8 cellular contexts compared by ENCODE assay signal in genomic region chr20:58236612-58237317, GRCh38. TPM values are rescaled to one million over a fixed set of nuclear protein-coding genes. Genes with fewer than 3 reads are reported as not detected.
DNase-seq lines count a peak whose midpoint lies in the region; ATAC-seq and TF ChIP-seq lines count a peak whose summit lies in the region.

No MANE protein-coding gene starts in this region.

- no peaks in the 10 kb centered on the region for H3K9me3 ChIP-seq in ectodermal cell (ENCODE audit: control insufficient read depth, low read length)
- no peaks in the 10 kb centered on the region for H3K9me3 ChIP-seq in lung (ENCODE audit: control insufficient read depth in 2 of 2, insufficient read depth in 1 of 2, low read length in 1 of 2)

- TF ChIP-seq CTCF in lung (IDR thresholded peaks at IDR 0.05; ENCODE audit: control extremely low read depth, extremely low read depth), result peak; percentile 94

- no peaks in the 10 kb centered on the region for H3K4me1 ChIP-seq in ectodermal cell (ENCODE audit: control insufficient read depth, insufficient read depth, low read length)
- H3K4me1 ChIP-seq in lung (ENCODE audit: control insufficient read depth in 2 of 2, insufficient read depth in 2 of 2, low read length in 2 of 2), result peaks cover 0 to 2% of the 10 kb centered on the region in 2 donors

- H3K4me1 Mint-ChIP-seq in activated CD4-positive, alpha-beta memory T cell treated with anti-CD3 and anti-CD28 coated beads for 36 hours (ENCODE audit: low read depth), result peaks cover 23% of the 10 kb centered on the region

- peaks cover 2% of the 10 kb centered on the region for H3K27me3 Mint-ChIP-seq in activated CD4-positive, alpha-beta memory T cell treated with anti-CD3 and anti-CD28 coated beads for 36 hours

- intact Hi-C loops in activated CD4-positive, alpha-beta memory T cell treated with anti-CD3 and anti-CD28 coated beads for 36 hours (cut with micrococcal nuclease), result loop anchor here (1.0 to 5.0 kb wide), 6 partner anchors 12 to 616 kb away; partner anchors contain the start of genes GNAS and GNAS-AS1

- CTCF ChIA-PET in activated CD4-positive, alpha-beta memory T cell treated with anti-CD3 and anti-CD28 coated beads for 36 hours (lab: Charles Lee), result interaction anchor here (0.7 to 5.4 kb wide), 15 partner anchors 10 to 417 kb away, joined by 3 to 31 read pairs (median 3); partner anchors contain the start of gene STX16

- H3K36me3 Mint-ChIP-seq in activated CD4-positive, alpha-beta memory T cell treated with anti-CD3 and anti-CD28 coated beads for 36 hours, result peaks cover 4% of the 10 kb centered on the region

- peak overlapping the region; percentile 78 for H3K27ac Mint-ChIP-seq in activated CD4-positive, alpha-beta memory T cell treated with anti-CD3 and anti-CD28 coated beads for 36 hours

- ATAC-seq in GM18867 (IDR thresholded peaks at IDR 0.05; ENCODE audit: unreplicated experiment), result peak; percentile 79
- ATAC-seq in HG03280 (IDR thresholded peaks at IDR 0.05; ENCODE audit: unreplicated experiment), result peak; percentile 83
- peak; percentile 89 for ATAC-seq in lung (ENCODE audit: insufficient read depth, low FRiP score)

- DNase-seq in AG08396 (ENCODE audit: low spot score), result peak; percentile 85
- DNase-seq in NCI-H526 treated with DMSO at 0.1 percent for 48 hours (lab: John Stamatoyannopoulos, UW), result peak; percentile 74
- peak; percentile 92 for DNase-seq in activated CD4-positive, alpha-beta memory T cell treated with anti-CD3 and anti-CD28 coated beads for 36 hours
- peak; percentile 74 for DNase-seq in lung (ENCODE audit: low spot score)
- DNase-seq in stimulated activated CD4-positive, alpha-beta T cell treated with anti-CD3 and anti-CD28 coated beads, TNF-alpha, amount 100 ng/mL, for 1 hour (ENCODE audit: low read depth in 3 of 3, low spot score in 1 of 3), result peak; percentile 45 to 86 (median 66)

- H3K4me3 ChIP-seq in ectodermal cell (ENCODE audit: insufficient read depth, low read depth, low read length) (peak overlapping the region; percentile 10), lung (peak overlapping the region; percentile 57)

- 2% methylated on average over 43 of the region's 43 CpGs for WGBS in ectodermal cell, 2 experiments
- 1% methylated on average over 43 of the region's 43 CpGs for WGBS in lung, 2 donors

- H3K36me3 ChIP-seq in ectodermal cell (ENCODE audit: control insufficient read depth, insufficient read depth, low read length) (no peaks in the 10 kb centered on the region), lung (ENCODE audit: control insufficient read depth in 2 of 2, insufficient read depth in 2 of 2, low read length in 2 of 2) (peaks cover 5 to 11% of the 10 kb centered on the region in 2 donors)

- no peaks in the 10 kb centered on the region for H3K9me3 Mint-ChIP-seq in activated CD4-positive, alpha-beta memory T cell treated with anti-CD3 and anti-CD28 coated beads for 36 hours

- POLR2A ChIA-PET in activated CD4-positive, alpha-beta memory T cell treated with anti-CD3 and anti-CD28 coated beads for 36 hours (lab: Charles Lee), result interaction anchor here (0.6 to 1.1 kb wide), 2 partner anchors 408 to 415 kb away, joined by 3 read pairs; no protein-coding TSS in a partner anchor

- H3K27me3 ChIP-seq in ectodermal cell (ENCODE audit: control insufficient read depth, insufficient read depth, low read length, poor library complexity, severe bottlenecking) (peaks cover 10% of the 10 kb centered on the region), lung (ENCODE audit: control insufficient read depth, insufficient read depth) (no peaks in the 10 kb centered on the region)

- H3K4me3 Mint-ChIP-seq in activated CD4-positive, alpha-beta memory T cell treated with anti-CD3 and anti-CD28 coated beads for 36 hours, result peak overlapping the region; percentile 81

- H3K27ac ChIP-seq in ectodermal cell (ENCODE audit: insufficient read depth, low read depth, low read length, poor library complexity, severe bottlenecking) (no peak overlapping the region), lung (ENCODE audit: low read depth in 1 of 2, low read length in 1 of 2) (no peak overlapping the region)

RNA-seq across cellular contexts. Expression of gene ANKRD60, which starts 8.3 kb away (rescaled TPM):
- total RNA-seq in activated CD4-positive, alpha-beta memory T cell treated with anti-CD3 and anti-CD28 coated beads for 36 hours, result not detected
- not detected for polyA plus RNA-seq in ectodermal cell (2013, experiment 1 of 4)
- polyA plus RNA-seq in ectodermal cell (2013, experiment 2 of 4), result not detected
- polyA plus RNA-seq in ectodermal cell (2013, experiment 3 of 4), result not detected
- polyA plus RNA-seq in ectodermal cell (2013, experiment 4 of 4), result not detected
- total RNA-seq in lung, result not detected
- polyA plus RNA-seq in lung, result not detected
